Comparison of ENCODE assay signal across 1 cellular context in genomic region chr7:33108931-33109757, GRCh38.
TF ChIP-seq lines count a peak whose summit lies in the region.

A gene with protein sequence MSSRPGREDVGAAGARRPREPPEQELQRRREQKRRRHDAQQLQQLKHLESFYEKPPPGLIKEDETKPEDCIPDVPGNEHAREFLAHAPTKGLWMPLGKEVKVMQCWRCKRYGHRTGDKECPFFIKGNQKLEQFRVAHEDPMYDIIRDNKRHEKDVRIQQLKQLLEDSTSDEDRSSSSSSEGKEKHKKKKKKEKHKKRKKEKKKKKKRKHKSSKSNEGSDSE (minus strand): TSS chr7:33109404. CDS start chr7:33109372, 32 bp downstream.

TF ChIP-seq in HepG2, 621 proteins besides CTCF, POLR2A, EP300 and RAD21 (continued from another document and continues in another):
- TF ChIP-seq, protein P1, sequence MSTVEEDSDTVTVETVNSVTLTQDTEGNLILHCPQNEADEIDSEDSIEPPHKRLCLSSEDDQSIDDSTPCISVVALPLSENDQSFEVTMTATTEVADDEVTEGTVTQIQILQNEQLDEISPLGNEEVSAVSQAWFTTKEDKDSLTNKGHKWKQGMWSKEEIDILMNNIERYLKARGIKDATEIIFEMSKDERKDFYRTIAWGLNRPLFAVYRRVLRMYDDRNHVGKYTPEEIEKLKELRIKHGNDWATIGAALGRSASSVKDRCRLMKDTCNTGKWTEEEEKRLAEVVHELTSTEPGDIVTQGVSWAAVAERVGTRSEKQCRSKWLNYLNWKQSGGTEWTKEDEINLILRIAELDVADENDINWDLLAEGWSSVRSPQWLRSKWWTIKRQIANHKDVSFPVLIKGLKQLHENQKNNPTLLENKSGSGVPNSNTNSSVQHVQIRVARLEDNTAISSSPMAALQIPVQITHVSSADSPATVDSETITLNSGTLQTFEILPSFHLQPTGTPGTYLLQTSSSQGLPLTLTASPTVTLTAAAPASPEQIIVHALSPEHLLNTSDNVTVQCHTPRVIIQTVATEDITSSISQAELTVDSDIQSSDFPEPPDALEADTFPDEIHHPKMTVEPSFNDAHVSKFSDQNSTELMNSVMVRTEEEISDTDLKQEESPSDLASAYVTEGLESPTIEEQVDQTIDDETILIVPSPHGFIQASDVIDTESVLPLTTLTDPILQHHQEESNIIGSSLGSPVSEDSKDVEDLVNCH (CRISPR knock-in tag; IDR thresholded peaks at IDR 0.05), result no peak
- peak; percentile 48 for TF ChIP-seq SALL1 (CRISPR knock-in tag; IDR thresholded peaks at IDR 0.05)
- peak; percentile 95 for TF ChIP-seq KLF9 (CRISPR knock-in tag; IDR thresholded peaks at IDR 0.05; ENCODE audit: low read depth)
- peak; percentile 70 for TF ChIP-seq STAG1 (CRISPR knock-in tag; IDR thresholded peaks at IDR 0.05)
- no peak for TF ChIP-seq ZNF468 (CRISPR knock-in tag; IDR thresholded peaks at IDR 0.05)
- TF ChIP-seq ZNF354B (CRISPR knock-in tag; IDR thresholded peaks at IDR 0.05), result no peak
- TF ChIP-seq RBFOX2 (IDR thresholded peaks at IDR 0.05; ENCODE audit: low read depth, low read length), result peak; percentile 85
- no peak for TF ChIP-seq ZNF10 (CRISPR knock-in tag; IDR thresholded peaks at IDR 0.05; ENCODE audit: borderline replicate concordance, low read depth)
- TF ChIP-seq FOXA1 (IDR thresholded peaks at IDR 0.05), result no peak
- TF ChIP-seq FOXA1 (CRISPR knock-in tag; IDR thresholded peaks at IDR 0.05), result no peak
- no peak for TF ChIP-seq PRPF4 (IDR thresholded peaks at IDR 0.05; ENCODE audit: low read depth, low read length, poor library complexity, severe bottlenecking)
- TF ChIP-seq ZNF782 (CRISPR knock-in tag; IDR thresholded peaks at IDR 0.05; ENCODE audit: borderline replicate concordance), result no peak
- TF ChIP-seq ZFP91 (CRISPR knock-in tag; IDR thresholded peaks at IDR 0.05; ENCODE audit: borderline replicate concordance), result peak; percentile 36; the same call in 1 of the 2 replicates
- no peak for TF ChIP-seq ZNF124 (CRISPR knock-in tag; IDR thresholded peaks at IDR 0.05)
- no peak for TF ChIP-seq ZBTB34 (CRISPR knock-in tag; IDR thresholded peaks at IDR 0.05)
- TF ChIP-seq, protein P2, sequence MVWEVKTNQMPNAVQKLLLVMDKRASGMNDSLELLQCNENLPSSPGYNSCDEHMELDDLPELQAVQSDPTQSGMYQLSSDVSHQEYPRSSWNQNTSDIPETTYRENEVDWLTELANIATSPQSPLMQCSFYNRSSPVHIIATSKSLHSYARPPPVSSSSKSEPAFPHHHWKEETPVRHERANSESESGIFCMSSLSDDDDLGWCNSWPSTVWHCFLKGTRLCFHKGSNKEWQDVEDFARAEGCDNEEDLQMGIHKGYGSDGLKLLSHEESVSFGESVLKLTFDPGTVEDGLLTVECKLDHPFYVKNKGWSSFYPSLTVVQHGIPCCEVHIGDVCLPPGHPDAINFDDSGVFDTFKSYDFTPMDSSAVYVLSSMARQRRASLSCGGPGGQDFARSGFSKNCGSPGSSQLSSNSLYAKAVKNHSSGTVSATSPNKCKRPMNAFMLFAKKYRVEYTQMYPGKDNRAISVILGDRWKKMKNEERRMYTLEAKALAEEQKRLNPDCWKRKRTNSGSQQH (CRISPR knock-in tag; IDR thresholded peaks at IDR 0.05; ENCODE audit: low read depth), result no peak
- no peak for TF ChIP-seq HOXA7 (CRISPR knock-in tag; IDR thresholded peaks at IDR 0.05)
- TF ChIP-seq DR1 (CRISPR knock-in tag; IDR thresholded peaks at IDR 0.05), result no peak
- TF ChIP-seq, protein P3, sequence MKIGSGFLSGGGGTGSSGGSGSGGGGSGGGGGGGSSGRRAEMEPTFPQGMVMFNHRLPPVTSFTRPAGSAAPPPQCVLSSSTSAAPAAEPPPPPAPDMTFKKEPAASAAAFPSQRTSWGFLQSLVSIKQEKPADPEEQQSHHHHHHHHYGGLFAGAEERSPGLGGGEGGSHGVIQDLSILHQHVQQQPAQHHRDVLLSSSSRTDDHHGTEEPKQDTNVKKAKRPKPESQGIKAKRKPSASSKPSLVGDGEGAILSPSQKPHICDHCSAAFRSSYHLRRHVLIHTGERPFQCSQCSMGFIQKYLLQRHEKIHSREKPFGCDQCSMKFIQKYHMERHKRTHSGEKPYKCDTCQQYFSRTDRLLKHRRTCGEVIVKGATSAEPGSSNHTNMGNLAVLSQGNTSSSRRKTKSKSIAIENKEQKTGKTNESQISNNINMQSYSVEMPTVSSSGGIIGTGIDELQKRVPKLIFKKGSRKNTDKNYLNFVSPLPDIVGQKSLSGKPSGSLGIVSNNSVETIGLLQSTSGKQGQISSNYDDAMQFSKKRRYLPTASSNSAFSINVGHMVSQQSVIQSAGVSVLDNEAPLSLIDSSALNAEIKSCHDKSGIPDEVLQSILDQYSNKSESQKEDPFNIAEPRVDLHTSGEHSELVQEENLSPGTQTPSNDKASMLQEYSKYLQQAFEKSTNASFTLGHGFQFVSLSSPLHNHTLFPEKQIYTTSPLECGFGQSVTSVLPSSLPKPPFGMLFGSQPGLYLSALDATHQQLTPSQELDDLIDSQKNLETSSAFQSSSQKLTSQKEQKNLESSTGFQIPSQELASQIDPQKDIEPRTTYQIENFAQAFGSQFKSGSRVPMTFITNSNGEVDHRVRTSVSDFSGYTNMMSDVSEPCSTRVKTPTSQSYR (CRISPR knock-in tag; IDR thresholded peaks at IDR 0.05; ENCODE audit: borderline replicate concordance), result no peak
- TF ChIP-seq ZSCAN9 (CRISPR knock-in tag; IDR thresholded peaks at IDR 0.05; ENCODE audit: borderline replicate concordance), result no peak
- no peak; the same call in 1 of the 2 replicates for TF ChIP-seq HDAC1 (CRISPR knock-in tag; IDR thresholded peaks at IDR 0.05)
- TF ChIP-seq, protein P4, sequence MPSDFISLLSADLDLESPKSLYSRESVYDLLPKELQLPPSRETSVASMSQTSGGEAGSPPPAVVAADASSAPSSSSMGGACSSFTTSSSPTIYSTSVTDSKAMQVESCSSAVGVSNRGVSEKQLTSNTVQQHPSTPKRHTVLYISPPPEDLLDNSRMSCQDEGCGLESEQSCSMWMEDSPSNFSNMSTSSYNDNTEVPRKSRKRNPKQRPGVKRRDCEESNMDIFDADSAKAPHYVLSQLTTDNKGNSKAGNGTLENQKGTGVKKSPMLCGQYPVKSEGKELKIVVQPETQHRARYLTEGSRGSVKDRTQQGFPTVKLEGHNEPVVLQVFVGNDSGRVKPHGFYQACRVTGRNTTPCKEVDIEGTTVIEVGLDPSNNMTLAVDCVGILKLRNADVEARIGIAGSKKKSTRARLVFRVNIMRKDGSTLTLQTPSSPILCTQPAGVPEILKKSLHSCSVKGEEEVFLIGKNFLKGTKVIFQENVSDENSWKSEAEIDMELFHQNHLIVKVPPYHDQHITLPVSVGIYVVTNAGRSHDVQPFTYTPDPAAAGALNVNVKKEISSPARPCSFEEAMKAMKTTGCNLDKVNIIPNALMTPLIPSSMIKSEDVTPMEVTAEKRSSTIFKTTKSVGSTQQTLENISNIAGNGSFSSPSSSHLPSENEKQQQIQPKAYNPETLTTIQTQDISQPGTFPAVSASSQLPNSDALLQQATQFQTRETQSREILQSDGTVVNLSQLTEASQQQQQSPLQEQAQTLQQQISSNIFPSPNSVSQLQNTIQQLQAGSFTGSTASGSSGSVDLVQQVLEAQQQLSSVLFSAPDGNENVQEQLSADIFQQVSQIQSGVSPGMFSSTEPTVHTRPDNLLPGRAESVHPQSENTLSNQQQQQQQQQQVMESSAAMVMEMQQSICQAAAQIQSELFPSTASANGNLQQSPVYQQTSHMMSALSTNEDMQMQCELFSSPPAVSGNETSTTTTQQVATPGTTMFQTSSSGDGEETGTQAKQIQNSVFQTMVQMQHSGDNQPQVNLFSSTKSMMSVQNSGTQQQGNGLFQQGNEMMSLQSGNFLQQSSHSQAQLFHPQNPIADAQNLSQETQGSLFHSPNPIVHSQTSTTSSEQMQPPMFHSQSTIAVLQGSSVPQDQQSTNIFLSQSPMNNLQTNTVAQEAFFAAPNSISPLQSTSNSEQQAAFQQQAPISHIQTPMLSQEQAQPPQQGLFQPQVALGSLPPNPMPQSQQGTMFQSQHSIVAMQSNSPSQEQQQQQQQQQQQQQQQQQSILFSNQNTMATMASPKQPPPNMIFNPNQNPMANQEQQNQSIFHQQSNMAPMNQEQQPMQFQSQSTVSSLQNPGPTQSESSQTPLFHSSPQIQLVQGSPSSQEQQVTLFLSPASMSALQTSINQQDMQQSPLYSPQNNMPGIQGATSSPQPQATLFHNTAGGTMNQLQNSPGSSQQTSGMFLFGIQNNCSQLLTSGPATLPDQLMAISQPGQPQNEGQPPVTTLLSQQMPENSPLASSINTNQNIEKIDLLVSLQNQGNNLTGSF (CRISPR knock-in tag; IDR thresholded peaks at IDR 0.05), result no peak
- TF ChIP-seq ZNF644 (CRISPR knock-in tag; IDR thresholded peaks at IDR 0.05; ENCODE audit: low read depth), result 0 out of 2 replicates have a peak, but pooled peaks have one; percentile 15
- TF ChIP-seq PRDM15 (CRISPR knock-in tag; IDR thresholded peaks at IDR 0.05), result no peak; the same call in 1 of the 2 replicates
- no peak for TF ChIP-seq SOX5 (CRISPR knock-in tag; IDR thresholded peaks at IDR 0.05; ENCODE audit: borderline replicate concordance)
- TF ChIP-seq FUBP1 (CRISPR knock-in tag; IDR thresholded peaks at IDR 0.05; ENCODE audit: borderline replicate concordance), result no peak
- TF ChIP-seq, protein P5, sequence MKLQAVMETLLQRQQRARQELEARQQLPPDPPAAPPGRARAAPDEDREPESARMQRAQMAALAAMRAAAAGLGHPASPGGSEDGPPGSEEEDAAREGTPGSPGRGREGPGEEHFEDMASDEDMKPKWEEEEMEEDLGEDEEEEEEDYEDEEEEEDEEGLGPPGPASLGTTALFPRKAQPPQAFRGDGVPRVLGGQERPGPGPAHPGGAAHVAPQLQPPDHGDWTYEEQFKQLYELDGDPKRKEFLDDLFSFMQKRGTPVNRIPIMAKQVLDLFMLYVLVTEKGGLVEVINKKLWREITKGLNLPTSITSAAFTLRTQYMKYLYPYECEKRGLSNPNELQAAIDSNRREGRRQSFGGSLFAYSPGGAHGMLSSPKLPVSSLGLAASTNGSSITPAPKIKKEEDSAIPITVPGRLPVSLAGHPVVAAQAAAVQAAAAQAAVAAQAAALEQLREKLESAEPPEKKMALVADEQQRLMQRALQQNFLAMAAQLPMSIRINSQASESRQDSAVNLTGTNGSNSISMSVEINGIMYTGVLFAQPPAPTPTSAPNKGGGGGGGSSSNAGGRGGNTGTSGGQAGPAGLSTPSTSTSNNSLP (IDR thresholded peaks at IDR 0.05; ENCODE audit: low read depth, low read length), result no peak
- TF ChIP-seq TBX3 (IDR thresholded peaks at IDR 0.05; ENCODE audit: borderline replicate concordance), result no peak
